ENCODE assay signal across 8 cellular contexts in genomic region chr6:5030596-5031136, GRCh38. TPM values are rescaled to one million over a fixed set of nuclear protein-coding genes. Genes with fewer than 3 reads are reported as not detected.
DNase-seq lines count a peak whose midpoint lies in the region; ATAC-seq, FAIRE-seq and TF ChIP-seq lines count a peak whose summit lies in the region.

No MANE protein-coding gene starts in this region.

- no peaks in the 10 kb centered on the region for H3K4me1 ChIP-seq in right cardiac atrium (ENCODE audit: control insufficient read depth, insufficient read depth, low read length)
- no peaks in the 10 kb centered on the region for H3K4me1 ChIP-seq in small intestine (ENCODE audit: control insufficient read depth in 2 of 2, insufficient read depth in 1 of 2, low read depth in 1 of 2, low read length in 1 of 2)

- H3K4me3 ChIP-seq in right cardiac atrium (ENCODE audit: low read length), result no peak overlapping the region
- H3K4me3 ChIP-seq in small intestine (ENCODE audit: low read depth in 1 of 2, low read length in 2 of 2), result no peak overlapping the region

- no peaks in the 10 kb centered on the region for H3K27me3 ChIP-seq in right cardiac atrium (ENCODE audit: control insufficient read depth, insufficient read depth)
- H3K27me3 ChIP-seq in small intestine (ENCODE audit: control insufficient read depth in 2 of 2, insufficient read depth in 2 of 2, low read length in 2 of 2), result no peaks in the 10 kb centered on the region

- H3K4me3 Mint-ChIP-seq in activated naive CD8-positive, alpha-beta T cell treated with anti-CD3 and anti-CD28 coated beads, Interleukin-2, amount 50 U/mL, for 24 hours, result no peak overlapping the region

- no peaks in the 10 kb centered on the region for H3K9me3 Mint-ChIP-seq in activated naive CD8-positive, alpha-beta T cell treated with anti-CD3 and anti-CD28 coated beads, Interleukin-2, amount 50 U/mL, for 24 hours

- no peaks in the 10 kb centered on the region for H3K36me3 ChIP-seq in small intestine (ENCODE audit: control insufficient read depth in 2 of 2, insufficient read depth in 2 of 2, low read length in 2 of 2)

- H3K36me3 Mint-ChIP-seq in activated naive CD8-positive, alpha-beta T cell treated with anti-CD3 and anti-CD28 coated beads, Interleukin-2, amount 50 U/mL, for 24 hours (ENCODE audit: low read depth), result peaks cover 2% of the 10 kb centered on the region

- H3K9me3 ChIP-seq in right cardiac atrium (ENCODE audit: control insufficient read depth, low read length), result no peaks in the 10 kb centered on the region
- no peaks in the 10 kb centered on the region for H3K9me3 ChIP-seq in small intestine (ENCODE audit: control insufficient read depth, low read depth)

- TF ChIP-seq CTCF in GM12874 (IDR thresholded peaks at IDR 0.05; ENCODE audit: insufficient read depth, low read depth, low read length), result peak; percentile 78

- 27% methylated on average over 13 of the region's 13 CpGs for WGBS in right cardiac atrium
- WGBS in small intestine, 3 donors, result 30 to 41% (median 38%) methylated on average over 13 of the region's 13 CpGs

- H3K27me3 Mint-ChIP-seq in activated naive CD8-positive, alpha-beta T cell treated with anti-CD3 and anti-CD28 coated beads, Interleukin-2, amount 50 U/mL, for 24 hours, result peaks cover 3% of the 10 kb centered on the region

- peaks cover 16% of the 10 kb centered on the region for H3K4me1 Mint-ChIP-seq in activated naive CD8-positive, alpha-beta T cell treated with anti-CD3 and anti-CD28 coated beads, Interleukin-2, amount 50 U/mL, for 24 hours

- FAIRE-seq in small intestine (lab: Jason Lieb, UNC), result no peak

- DNase-seq in NCI-H128 (lab: John Stamatoyannopoulos, UW; ENCODE audit: unreplicated experiment) (peak; percentile 72), SW 1271 (lab: John Stamatoyannopoulos, UW) (peak; percentile 7 to 44), right cardiac atrium (peak; percentile 79 to 86 (median 86)), small intestine (peak; percentile 69), amniotic stem cell (lab: John Stamatoyannopoulos, UW) (no peak)
- peak; percentile 86 for DNase-seq in activated naive CD8-positive, alpha-beta T cell treated with anti-CD3 and anti-CD28 coated beads, Interleukin-2, amount 50 U/mL, for 24 hours

- ATAC-seq in HG02588 (IDR thresholded peaks at IDR 0.05; ENCODE audit: unreplicated experiment) (peak; percentile 82), right cardiac atrium (peak; percentile 42 to 71)
- peak; percentile 98 for ATAC-seq in activated naive CD8-positive, alpha-beta T cell treated with anti-CD3 and anti-CD28 coated beads, Interleukin-2, amount 50 U/mL, for 24 hours

- peak overlapping the region; percentile 75 for H3K27ac Mint-ChIP-seq in activated naive CD8-positive, alpha-beta T cell treated with anti-CD3 and anti-CD28 coated beads, Interleukin-2, amount 50 U/mL, for 24 hours

- intact Hi-C loops in right cardiac atrium (cut with DNase I), result no loop called here

- H3K27ac ChIP-seq in right cardiac atrium (ENCODE audit: low read length) (no peak overlapping the region), small intestine (ENCODE audit: low read depth in 1 of 2, low read length in 1 of 2) (no peak overlapping the region)

RNA-seq across cellular contexts. Expression of gene RPP40, which starts 26.8 kb away (rescaled TPM):
- 1 to 10 TPM; 2.5 to 4.4 (median 2.8) TPM for total RNA-seq in right cardiac atrium
- polyA plus RNA-seq in right cardiac atrium (6.0 TPM), small intestine (10 to 100 TPM in 1 of 3 donors, 1 to 10 TPM in 2; 2.2 to 10.6 (median 2.7) TPM)

RNA-seq across cellular contexts. Expression of gene PPP1R3G, which starts 54.5 kb away (rescaled TPM):
- 10 to 100 TPM in 3 of 4 donors, 1 to 10 TPM in 1; 6.7 to 19.5 (median 16.2) TPM for total RNA-seq in right cardiac atrium
- polyA plus RNA-seq in right cardiac atrium (10.9 TPM), small intestine (under 1 TPM in 1 of 3 donors, not detected in 2; 0.28 TPM)
